1 cellular context compared by ENCODE assay signal in genomic region chr17:3666516-3666915, GRCh38.
TF ChIP-seq lines count a peak whose summit lies in the region.

No MANE protein-coding gene starts in this region.

TF ChIP-seq in A549, 52 proteins besides CTCF, POLR2A, EP300 and RAD21 (continued from another document):
- TF ChIP-seq FOSL2 (IDR thresholded peaks at IDR 0.05) (no peak), FOSL2 (CRISPR knock-in tag; IDR thresholded peaks at IDR 0.05) (no peak), CBX8 (IDR thresholded peaks at IDR 0.05) (no peak)
